ENCODE assay signal across 23 cellular contexts in genomic region chr11:70756341-70756740, GRCh38.
"Had no signal": no experiment of that assay in that cellular context is flagged by ENCODE, and none has a peak within 500 bp of the region (broad histone marks: within the 10 kb centered on the region; RNA-seq: fewer than 3 reads in every experiment).

No MANE protein-coding gene starts in this region.

- H3K4me3 ChIP-seq: ascending aorta, cardiac muscle cell, SJSA1 had no signal

- H3K4me2 ChIP-seq: SK-N-SH had no signal

- H3K4me3 Mint-ChIP-seq: activated CD4-positive, alpha-beta T cell treated with anti-CD3 and anti-CD28 coated beads, Interleukin-2, amount 10 ng/mL, durations not matched to agents 7 days and 5 days; activated CD8-positive, alpha-beta T cell treated with anti-CD3 and anti-CD28 coated beads, Interleukin-2, amount 10 ng/mL, durations not matched to agents 7 days and 5 days; activated naive CD4-positive, alpha-beta T cell treated with anti-CD3 and anti-CD28 coated beads, Interleukin-2, amount 50 U/mL, for 24 hours; activated naive CD8-positive, alpha-beta T cell treated with anti-CD3 and anti-CD28 coated beads, Interleukin-2, amount 10 ng/mL, durations not matched to agents 7 days and 5 days; activated T-cell treated with anti-CD3 and anti-CD28 coated beads, Interleukin-2, amount 50 U/mL, for 24 hours; T-helper 1 cell treated with Interleukin-12 subunit alpha and Interleukin-12 subunit beta and Interleukin-4 antibody, amounts not matched to agents 30 μg/mL and 1 μg/mL, for 36 hours; T-helper 2 cell treated with Interferon-gamma antibody and Interleukin-4, amounts not matched to agents 5 μg/mL and 100 μg/mL, for 36 hours had no signal

- H3K9me2 ChIP-seq: SK-N-SH had no signal

- H3K27me3 Mint-ChIP-seq: activated CD4-positive, alpha-beta T cell treated with anti-CD3 and anti-CD28 coated beads, Interleukin-2, amount 10 ng/mL, durations not matched to agents 7 days and 5 days; activated naive CD8-positive, alpha-beta T cell treated with anti-CD3 and anti-CD28 coated beads, Interleukin-2, amount 10 ng/mL, durations not matched to agents 7 days and 5 days had no signal

- H3K36me3 Mint-ChIP-seq: activated naive CD4-positive, alpha-beta T cell treated with anti-CD3 and anti-CD28 coated beads, Interleukin-2, amount 50 U/mL, for 24 hours; activated naive CD8-positive, alpha-beta T cell treated with anti-CD3 and anti-CD28 coated beads, Interleukin-2, amount 10 ng/mL, durations not matched to agents 7 days and 5 days had no signal

- H3K27ac ChIP-seq: ascending aorta, cardiac muscle cell, SJSA1 had no signal

- H3K27ac Mint-ChIP-seq: activated CD4-positive, alpha-beta T cell treated with anti-CD3 and anti-CD28 coated beads, Interleukin-2, amount 10 ng/mL, durations not matched to agents 7 days and 5 days; activated CD8-positive, alpha-beta T cell treated with anti-CD3 and anti-CD28 coated beads, Interleukin-2, amount 10 ng/mL, durations not matched to agents 7 days and 5 days; activated naive CD4-positive, alpha-beta T cell treated with anti-CD3 and anti-CD28 coated beads, Interleukin-2, amount 50 U/mL, for 24 hours; activated naive CD8-positive, alpha-beta T cell treated with anti-CD3 and anti-CD28 coated beads, Interleukin-2, amount 10 ng/mL, durations not matched to agents 7 days and 5 days; activated T-cell treated with anti-CD3 and anti-CD28 coated beads, Interleukin-2, amount 50 U/mL, for 24 hours; activated T-helper 2 cell treated with anti-CD3 and anti-CD28 coated beads, Interferon-gamma antibody, Interleukin-2, Interleukin-4, amounts not matched to agents 10 μg/mL and 5 μg/mL and 100 μg/mL, durations not matched to agents 14 hours and 24 hours and 36 hours; T-helper 1 cell treated with Interleukin-12 subunit alpha and Interleukin-12 subunit beta and Interleukin-4 antibody, amounts not matched to agents 30 μg/mL and 1 μg/mL, for 36 hours; T-helper 2 cell treated with Interferon-gamma antibody and Interleukin-4, amounts not matched to agents 5 μg/mL and 100 μg/mL, for 36 hours had no signal

- H3K36me3 ChIP-seq: ascending aorta, cardiac muscle cell, SJSA1 had no signal

- DNase-seq: activated CD4-positive, alpha-beta T cell treated with anti-CD3 and anti-CD28 coated beads, Interleukin-2, amount 10 ng/mL, durations not matched to agents 7 days and 5 days; activated CD4-positive, alpha-beta T cell treated with anti-CD3 and anti-CD28 coated beads, Interleukin-2, amount 50 U/mL, for 48 hours; activated CD8-positive, alpha-beta T cell treated with anti-CD3 and anti-CD28 coated beads, Interleukin-2, amount 10 ng/mL, durations not matched to agents 7 days and 5 days; activated gamma-delta T cell; activated naive CD4-positive, alpha-beta T cell treated with Interleukin-2 at 50 U/mL for 16 hours; activated naive CD8-positive, alpha-beta T cell treated with anti-CD3 and anti-CD28 coated beads, Interleukin-2, amount 10 ng/mL, durations not matched to agents 7 days and 5 days; activated T-cell treated with anti-CD3 and anti-CD28 coated beads, Interleukin-2, amount 50 U/mL, for 24 hours; NCI-H1092 treated with DMSO at 0.1 percent for 48 hours; NCI-H1417; NCI-H146; NCI-H2107; NCI-H2171; NCI-H446 treated with DMSO at 0.1 percent for 48 hours; NCI-H524; SHP77 treated with DMSO at 0.1 percent for 48 hours; SK-N-SH had no signal

- H3K4me1 ChIP-seq: ascending aorta had no signal

- H3K27me3 ChIP-seq: ascending aorta, cardiac muscle cell, SJSA1 had no signal

- H3K4me1 Mint-ChIP-seq: activated CD4-positive, alpha-beta T cell treated with anti-CD3 and anti-CD28 coated beads, Interleukin-2, amount 10 ng/mL, durations not matched to agents 7 days and 5 days; activated naive CD4-positive, alpha-beta T cell treated with anti-CD3 and anti-CD28 coated beads, Interleukin-2, amount 50 U/mL, for 24 hours; activated naive CD8-positive, alpha-beta T cell treated with anti-CD3 and anti-CD28 coated beads, Interleukin-2, amount 10 ng/mL, durations not matched to agents 7 days and 5 days had no signal

- H3K9ac ChIP-seq: SK-N-SH had no signal
